ENCODE assay signal across 14 cellular contexts in the genomic region with DNA sequence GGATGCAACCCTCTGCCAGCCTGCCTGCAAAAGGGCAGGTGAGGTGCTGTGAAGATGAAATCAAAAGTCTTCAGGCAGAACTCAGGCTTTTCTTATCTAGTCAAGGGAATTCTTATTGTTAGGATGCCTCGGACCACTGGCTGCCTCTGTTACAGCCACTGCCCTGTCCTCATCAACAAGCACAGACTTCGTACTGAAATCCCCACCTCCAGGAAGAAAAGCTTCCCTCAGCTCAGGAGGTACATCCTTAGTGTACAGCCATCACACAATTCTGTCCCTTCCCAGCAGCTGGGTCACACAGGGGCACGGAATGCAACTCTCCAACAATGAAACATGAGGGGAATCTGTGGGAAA. TPM values are rescaled to one million over a fixed set of nuclear protein-coding genes. Genes with fewer than 3 reads are reported as not detected.
"Had no signal": no experiment of that assay in that cellular context is flagged by ENCODE, and none has a peak within 500 bp of the region (broad histone marks: within the 10 kb centered on the region; RNA-seq: fewer than 3 reads in every experiment).

No MANE protein-coding gene starts in this region.

- H3K9ac ChIP-seq: parathyroid adenoma had no signal

- ATAC-seq: stimulated activated memory B cell treated with anti-CD40 and anti-IgM and Interleukin-4, amounts not matched to agents 10 μg/mL and 1 μg/mL and 100 μg/mL, for 72 hours had no signal

- H3K27me3 Mint-ChIP-seq: activated B cell treated with CpG ODN at 0.5 μM for 24 hours; memory B cell; stimulated activated memory B cell treated with anti-CD40 and anti-IgM and Interleukin-4, amounts not matched to agents 10 μg/mL and 1 μg/mL and 100 μg/mL, for 72 hours had no signal

- H3K27me3 ChIP-seq: upper lobe of left lung had no signal

- H3K4me1 Mint-ChIP-seq: activated B cell treated with CpG ODN at 0.5 μM for 24 hours, memory B cell had no signal

- H3K9me3 Mint-ChIP-seq: activated B cell treated with CpG ODN at 0.5 μM for 24 hours; memory B cell; stimulated activated memory B cell treated with anti-CD40 and anti-IgM and Interleukin-4, amounts not matched to agents 10 μg/mL and 1 μg/mL and 100 μg/mL, for 72 hours had no signal

- H3K9me3 ChIP-seq: upper lobe of left lung had no signal

- DNase-seq: activated B cell treated with CpG ODN at 0.5 μM for 24 hours; activated CD4-positive, alpha-beta T cell treated with anti-CD3 and anti-CD28 coated beads, Interleukin-2, amount 50 U/mL, for 1 hour; activated T-cell treated with anti-CD3 and anti-CD28 coated beads, Interleukin-2, amount 50 U/mL, for 1 hour; central memory CD4-positive, alpha-beta T cell; T-helper 1 cell had no signal

- H3K4me3 ChIP-seq: SK-N-MC, upper lobe of left lung had no signal

- H3K27ac Mint-ChIP-seq: activated B cell treated with CpG ODN at 0.5 μM for 24 hours; memory B cell; stimulated activated memory B cell treated with anti-CD40 and anti-IgM and Interleukin-4, amounts not matched to agents 10 μg/mL and 1 μg/mL and 100 μg/mL, for 72 hours had no signal

- H3K4me3 Mint-ChIP-seq: activated B cell treated with CpG ODN at 0.5 μM for 24 hours; memory B cell; stimulated activated memory B cell treated with anti-CD40 and anti-IgM and Interleukin-4, amounts not matched to agents 10 μg/mL and 1 μg/mL and 100 μg/mL, for 72 hours had no signal

- H3K27ac ChIP-seq: parathyroid adenoma, SK-N-MC, upper lobe of left lung had no signal

RNA-seq across cellular contexts. Expression of a gene that starts 10.1 kb away (rescaled TPM):
- total RNA-seq: activated B cell treated with CpG ODN at 0.5 μM for 24 hours, esophagus mucosa, left lobe of liver, subcutaneous adipose tissue, upper lobe of left lung had no signal
- polyA plus RNA-seq: right cardiac atrium had no signal
